ENCODE assay signal across 18 cellular contexts in genomic region chr20:51569815-51570741, GRCh38. TPM values are rescaled to one million over a fixed set of nuclear protein-coding genes. Genes with fewer than 3 reads are reported as not detected.
DNase-seq lines count a peak whose midpoint lies in the region; ATAC-seq, FAIRE-seq and TF ChIP-seq lines count a peak whose summit lies in the region.
"Had no signal": no experiment of that assay in that cellular context is flagged by ENCODE, and none has a peak within 500 bp of the region (broad histone marks: within the 10 kb centered on the region; RNA-seq: fewer than 3 reads in every experiment).

No MANE protein-coding gene starts in this region.

- no peak overlapping the region for H3K4me3 Mint-ChIP-seq in MCF 10A (ENCODE audit: unreplicated experiment)
- H3K4me3 Mint-ChIP-seq in endodermal cell = no peak overlapping the region
- H3K4me3 Mint-ChIP-seq: effector memory CD8-positive, alpha-beta T cell had no signal

- peaks cover 20% of the 10 kb centered on the region for H3K4me1 Mint-ChIP-seq in MCF 10A (ENCODE audit: insufficient read depth, unreplicated experiment)
- no peaks in the 10 kb centered on the region for H3K4me1 Mint-ChIP-seq in endodermal cell

- no peak overlapping the region for H3K4me3 ChIP-seq in breast epithelium
- peak overlapping the region; percentile 12 to 32 (median 22) for H3K4me3 ChIP-seq in esophagus muscularis mucosa
- H3K4me3 ChIP-seq in mucosa of stomach (ENCODE audit: low read length) = no peak overlapping the region
- H3K4me3 ChIP-seq in endodermal cell (ENCODE audit: low read length) = no peak overlapping the region
- H3K4me3 ChIP-seq: left lung, SJSA1, spleen had no signal

- H3K9me3 Mint-ChIP-seq in MCF 10A (ENCODE audit: unreplicated experiment) (no peaks in the 10 kb centered on the region), endodermal cell (peaks cover 4% of the 10 kb centered on the region)

- H3K27me3 Mint-ChIP-seq in MCF 10A (ENCODE audit: insufficient read depth, unreplicated experiment) (peaks cover 14% of the 10 kb centered on the region), endodermal cell (ENCODE audit: insufficient read depth) (peaks cover 20% of the 10 kb centered on the region)

- H3K9me3 ChIP-seq in breast epithelium = peaks cover 0 to 3% of the 10 kb centered on the region in 2 donors
- H3K9me3 ChIP-seq in esophagus muscularis mucosa = peaks cover 0 to 4% (median 0%) of the 10 kb centered on the region in 4 donors
- H3K9me3 ChIP-seq in mucosa of stomach (ENCODE audit: control insufficient read depth, low read length) = no peaks in the 10 kb centered on the region
- no peaks in the 10 kb centered on the region for H3K9me3 ChIP-seq in endodermal cell (ENCODE audit: control insufficient read depth, low read length)
- H3K9me3 ChIP-seq: left lung, SJSA1 had no signal

- CTCF ChIA-PET in MCF 10A (lab: Yijun Ruan, JAX) = interaction anchor here (1.0 to 6.7 kb wide), 2 partner anchors 10 to 26 kb away, joined by 3 to 57 read pairs; no protein-coding TSS in a partner anchor

- no peak for TF ChIP-seq EP300 in esophagus muscularis mucosa (IDR thresholded peaks at IDR 0.05)

- FAIRE-seq in urothelium cell line (lab: Jason Lieb, UNC) = peak; percentile 97
- FAIRE-seq: A204.1 had no signal

- TF ChIP-seq POLR2A in breast epithelium (IDR thresholded peaks at IDR 0.05) (no peak), esophagus muscularis mucosa (IDR thresholded peaks at IDR 0.05; ENCODE audit: low read depth) (no peak), GM18505 (IDR thresholded peaks at IDR 0.05; ENCODE audit: borderline replicate concordance, extremely low read depth, insufficient read depth, insufficient read length) (no peak)

- 78% methylated on average over 19 of the region's 25 CpGs for WGBS in esophagus muscularis mucosa
- 93 to 95% methylated on average over 17 to 25 of the region's 25 CpGs for WGBS in endodermal cell (ENCODE audit: insufficient coverage in 1 of 2, insufficient read length in 1 of 2), 2 experiments

- POLR2A ChIA-PET in MCF 10A (lab: Yijun Ruan, JAX) = interaction anchor here (1.0 kb wide), 1 partner anchor 9 kb away, joined by 3 read pairs; no protein-coding TSS in a partner anchor

- H3K36me3 ChIP-seq in breast epithelium = no peaks in the 10 kb centered on the region
- H3K36me3 ChIP-seq in esophagus muscularis mucosa = no peaks in the 10 kb centered on the region
- no peaks in the 10 kb centered on the region for H3K36me3 ChIP-seq in mucosa of stomach (ENCODE audit: control insufficient read depth, insufficient read depth, low read length)
- no peaks in the 10 kb centered on the region for H3K36me3 ChIP-seq in endodermal cell (ENCODE audit: control insufficient read depth, insufficient read depth, low read length)
- H3K36me3 ChIP-seq: left lung, SJSA1, spleen had no signal

- H3K36me3 Mint-ChIP-seq in MCF 10A (ENCODE audit: insufficient read depth, unreplicated experiment) = no peaks in the 10 kb centered on the region
- no peaks in the 10 kb centered on the region for H3K36me3 Mint-ChIP-seq in endodermal cell (ENCODE audit: low read depth)

- peak overlapping the region; percentile 13 for H3K9ac ChIP-seq in mucosa of stomach (ENCODE audit: low read length)
- no peak overlapping the region for H3K9ac ChIP-seq in endodermal cell (ENCODE audit: extremely low read depth, low read length, poor library complexity, severe bottlenecking)

- BruUV-seq in MCF 10A (replicated peaks; lab: Mats Ljungman, UMichigan) = no TSS peak

- no peaks in the 10 kb centered on the region for H3K27me3 ChIP-seq in breast epithelium
- H3K27me3 ChIP-seq in esophagus muscularis mucosa = no peaks in the 10 kb centered on the region
- H3K27me3 ChIP-seq in mucosa of stomach (ENCODE audit: control insufficient read depth, insufficient read depth, low read length) = peaks cover 11% of the 10 kb centered on the region
- H3K27me3 ChIP-seq in endodermal cell (ENCODE audit: control insufficient read depth, insufficient read depth, low read length, poor library complexity, severe bottlenecking) = no peaks in the 10 kb centered on the region

- no peaks in the 10 kb centered on the region for H3K4me1 ChIP-seq in breast epithelium
- peaks cover 18 to 57% (median 46%) of the 10 kb centered on the region in 4 donors for H3K4me1 ChIP-seq in esophagus muscularis mucosa
- no peaks in the 10 kb centered on the region for H3K4me1 ChIP-seq in mucosa of stomach (ENCODE audit: control insufficient read depth, insufficient read depth, low read length)
- no peaks in the 10 kb centered on the region for H3K4me1 ChIP-seq in endodermal cell (ENCODE audit: control insufficient read depth, insufficient read depth, low read length)
- H3K4me1 ChIP-seq: Caco-2, left lung, spleen had no signal

- H3K27ac ChIP-seq in breast epithelium (no peak overlapping the region), esophagus muscularis mucosa (replicated peaks in 1 of 4) (peak overlapping the region; percentile 67 to 80 (median 72)), endodermal cell (ENCODE audit: low read depth, low read length) (no peak overlapping the region)
- H3K27ac ChIP-seq: left lung, SJSA1, spleen had no signal

- H3K27ac Mint-ChIP-seq in MCF 10A (ENCODE audit: low read depth, unreplicated experiment) = no peak overlapping the region
- H3K27ac Mint-ChIP-seq in endodermal cell = no peak overlapping the region
- H3K27ac Mint-ChIP-seq: effector memory CD8-positive, alpha-beta T cell had no signal

- no peak for ATAC-seq in GM18505 (IDR thresholded peaks at IDR 0.05; ENCODE audit: unreplicated experiment)
- no peak for ATAC-seq in HG02885 (IDR thresholded peaks at IDR 0.05; ENCODE audit: poor library complexity, unreplicated experiment)
- ATAC-seq: effector memory CD8-positive, alpha-beta T cell had no signal

- TF ChIP-seq CTCF in MCF 10A (IDR thresholded peaks at IDR 0.05; ENCODE audit: unreplicated experiment) = no peak
- no peak for TF ChIP-seq CTCF in breast epithelium (IDR thresholded peaks at IDR 0.05)
- TF ChIP-seq CTCF in esophagus muscularis mucosa (IDR thresholded peaks at IDR 0.05) = no peak
- TF ChIP-seq CTCF in endodermal cell (conservative IDR thresholded peaks at IDR 0.05) = no peak

- DNase-seq in MCF 10A (ENCODE audit: unreplicated experiment) = peak; percentile 58
- no peak for DNase-seq in breast epithelium (ENCODE audit: low spot score in 2 of 2)
- DNase-seq in esophagus muscularis mucosa (ENCODE audit: extremely low spot score) = no peak
- peak; percentile 79 for DNase-seq in urothelium cell line (ENCODE audit: low spot score)
- DNase-seq in endodermal cell = no peak
- DNase-seq: activated CD4-positive, alpha-beta T cell treated with anti-CD3 and anti-CD28 coated beads, Interleukin-2, amount 50 U/mL, for 4 hours; Caco-2; effector memory CD8-positive, alpha-beta T cell; left lung; NCI-H187; NCI-H774; spleen had no signal

- intact Hi-C loops in MCF 10A (cut with micrococcal nuclease) (no loop called here), breast epithelium (cut with DNase I; ENCODE audit: low total_unique reads) (no loop called here), esophagus muscularis mucosa (cut with DNase I) (no loop called here)

RNA-seq across cellular contexts. Expression of gene NFATC2, which starts 27.6 kb away (rescaled TPM):
- total RNA-seq in MCF 10A (2022) (0.07 and 0.12 TPM in 2 replicates), breast epithelium (10 to 100 TPM in 2 of 3 donors, 1 to 10 TPM in 1; 5.9 to 11.9 (median 10.2) TPM), esophagus muscularis mucosa (10 to 100 TPM in 3 of 4 donors, 1 to 10 TPM in 1; 8.8 to 15.6 (median 13.0) TPM), endodermal cell (1 to 10 TPM; 1.5 to 2.1 TPM)
- 1.2 TPM for polyA plus RNA-seq in endodermal cell (2013, experiment 1 of 2)
- polyA plus RNA-seq in endodermal cell (2013, experiment 2 of 2) = 0.87 TPM
- total RNA-seq: SJSA1 had no signal
- polyA plus RNA-seq: neural cell had no signal

Comparison
In these comparisons a context has a peak if more than half of its experiments do, and no peak if none do; other contexts are left out.
1. DNase-seq: peak in MCF 10A (single experiment) and urothelium cell line (single experiment); none in breast epithelium (0 of 2), esophagus muscularis mucosa (single experiment) and endodermal cell (single experiment).
2. H3K27ac ChIP-seq: peak in esophagus muscularis mucosa (4 of 4); none in breast epithelium (0 of 2) and endodermal cell (single experiment).
3. H3K4me3 ChIP-seq: peak in esophagus muscularis mucosa (4 of 4); none in breast epithelium (0 of 3), mucosa of stomach (single experiment) and endodermal cell (single experiment).